Comparison of ENCODE assay signal across 18 cellular contexts in genomic region chr2:220227272-220227920, GRCh38.
DNase-seq lines count a peak whose midpoint lies in the region; ATAC-seq and TF ChIP-seq lines count a peak whose summit lies in the region.
"Had no signal": no experiment of that assay in that cellular context is flagged by ENCODE, and none has a peak within 500 bp of the region (broad histone marks: within the 10 kb centered on the region; RNA-seq: fewer than 3 reads in every experiment).

No MANE protein-coding gene starts in this region.

- DNase-seq in BJ (ENCODE audit: low read depth) (peak; percentile 89), PC-3 (peak; percentile 64), choroid plexus epithelial cell (ENCODE audit: low read depth) (peak; percentile 43), omental fat pad (ENCODE audit: low spot score) (no peak), nucleus accumbens (lab: John Stamatoyannopoulos, UW) (no peak), C1 segment of cervical spinal cord (lab: John Stamatoyannopoulos, UW) (no peak)
- DNase-seq in naive thymus-derived CD8-positive, alpha-beta T cell, result no peak
- DNase-seq: activated CD4-positive, alpha-beta T cell treated with anti-CD3 and anti-CD28 coated beads, Interleukin-2, amount 10 ng/mL, durations not matched to agents 7 days and 5 days; activated T-cell treated with anti-CD3 and anti-CD28 coated beads, Interleukin-2, amount 50 U/mL, for 4 hours; anterior cingulate cortex; CD4-positive, alpha-beta memory T cell; NCI-H187; NCI-H69; stimulated activated CD4-positive, alpha-beta T cell treated with anti-CD3 and anti-CD28 coated beads, Interleukin-2, amount 100 ng/mL, for 48 hours; T1000; upper lobe of left lung had no signal

- CTCF ChIA-PET in BJ (lab: Yijun Ruan, JAX), result no interaction called here
- CTCF ChIA-PET in PC-3 (lab: Charles Lee), result no interaction called here

- BruUV-seq in PC-3 (replicated peaks; lab: Mats Ljungman, UMichigan), result no TSS peak

- ATAC-seq in PC-3, result no peak
- peak; percentile 59 for ATAC-seq in omental fat pad (ENCODE audit: low FRiP score)
- no peak for ATAC-seq in HG02759 (IDR thresholded peaks at IDR 0.05; ENCODE audit: unreplicated experiment)
- no peak for ATAC-seq in naive thymus-derived CD8-positive, alpha-beta T cell
- ATAC-seq: activated T-cell treated with anti-CD3 and anti-CD28 coated beads, Interleukin-2, amount 50 U/mL, for 4 hours; gastroesophageal sphincter had no signal

- peaks cover 10% of the 10 kb centered on the region for H3F3A ChIP-seq in PC-3 (ENCODE audit: low read length, unreplicated experiment)

- H3K9me3 ChIP-seq in PC-3 (ENCODE audit: low read length), result no peaks in the 10 kb centered on the region
- H3K9me3 ChIP-seq: gastroesophageal sphincter, upper lobe of left lung had no signal

- H3K4me3 ChIP-seq in BJ (ENCODE audit: low read depth, low read length) (no peak overlapping the region), PC-3 (ENCODE audit: low read length) (peak overlapping the region; percentile 44; the same call in 1 of the 2 replicates), choroid plexus epithelial cell (ENCODE audit: low read depth, low read length) (no peak overlapping the region)
- H3K4me3 ChIP-seq: gastroesophageal sphincter, upper lobe of left lung had no signal

- no peak overlapping the region for H3K4me3 Mint-ChIP-seq in naive thymus-derived CD8-positive, alpha-beta T cell
- H3K4me3 Mint-ChIP-seq: activated CD4-positive, alpha-beta T cell treated with anti-CD3 and anti-CD28 coated beads, Interleukin-2, amount 10 ng/mL, durations not matched to agents 7 days and 5 days; activated T-cell treated with anti-CD3 and anti-CD28 coated beads, Interleukin-2, amount 50 U/mL, for 4 hours; CD4-positive, alpha-beta memory T cell had no signal

- H3K27me3 Mint-ChIP-seq in naive thymus-derived CD8-positive, alpha-beta T cell, result no peaks in the 10 kb centered on the region
- H3K27me3 Mint-ChIP-seq: activated CD4-positive, alpha-beta T cell treated with anti-CD3 and anti-CD28 coated beads, Interleukin-2, amount 10 ng/mL, durations not matched to agents 7 days and 5 days; CD4-positive, alpha-beta memory T cell had no signal

- H3K4me1 ChIP-seq in PC-3 (ENCODE audit: insufficient read depth, low read length), result peaks cover 70% of the 10 kb centered on the region
- H3K4me1 ChIP-seq: gastroesophageal sphincter, upper lobe of left lung had no signal

- intact Hi-C loops in PC-3 (cut with micrococcal nuclease), result loop anchor here (5.0 kb wide), 1 partner anchor 35 kb away; no protein-coding TSS in a partner anchor

- POLR2A ChIA-PET in BJ (lab: Charles Lee), result no interaction called here
- POLR2A ChIA-PET in PC-3 (lab: Charles Lee; ENCODE audit: unreplicated experiment), result no interaction called here
- POLR2A ChIA-PET in naive thymus-derived CD8-positive, alpha-beta T cell (lab: Charles Lee), result no interaction called here

- H3K4me1 Mint-ChIP-seq in naive thymus-derived CD8-positive, alpha-beta T cell, result no peaks in the 10 kb centered on the region
- H3K4me1 Mint-ChIP-seq: activated CD4-positive, alpha-beta T cell treated with anti-CD3 and anti-CD28 coated beads, Interleukin-2, amount 10 ng/mL, durations not matched to agents 7 days and 5 days; CD4-positive, alpha-beta memory T cell had no signal

- H3K27ac ChIP-seq in PC-3 (ENCODE audit: low read length), result peak overlapping the region; percentile 97
- H3K27ac ChIP-seq: gastroesophageal sphincter, upper lobe of left lung had no signal

- peak overlapping the region; percentile 64; the same call in 1 of the 2 replicates for H3K9ac ChIP-seq in PC-3 (ENCODE audit: low read length)

- H3K79me2 ChIP-seq in PC-3 (ENCODE audit: low read length), result 0 out of 2 replicates have a peak, but pooled peaks cover 4% of the 10 kb centered on the region

- no peak overlapping the region for H2AFZ ChIP-seq in PC-3 (ENCODE audit: low read length)

- H3K9me3 Mint-ChIP-seq in naive thymus-derived CD8-positive, alpha-beta T cell, result peaks cover 0 to 5% (median 0%) of the 10 kb centered on the region in 9 donors
- H3K9me3 Mint-ChIP-seq: activated CD4-positive, alpha-beta T cell treated with anti-CD3 and anti-CD28 coated beads, Interleukin-2, amount 10 ng/mL, durations not matched to agents 7 days and 5 days; activated T-cell treated with anti-CD3 and anti-CD28 coated beads, Interleukin-2, amount 50 U/mL, for 4 hours had no signal

- H4K20me1 ChIP-seq in PC-3 (ENCODE audit: low read length), result no peaks in the 10 kb centered on the region

- no peak overlapping the region for H3K27ac Mint-ChIP-seq in naive thymus-derived CD8-positive, alpha-beta T cell
- H3K27ac Mint-ChIP-seq: activated CD4-positive, alpha-beta T cell treated with anti-CD3 and anti-CD28 coated beads, Interleukin-2, amount 10 ng/mL, durations not matched to agents 7 days and 5 days; CD4-positive, alpha-beta memory T cell had no signal

- peak overlapping the region; percentile 79 for H3K4me2 ChIP-seq in PC-3 (ENCODE audit: low read length)

- H3K9me2 ChIP-seq in PC-3 (replicated peaks; ENCODE audit: low read length), result no peaks in the 10 kb centered on the region

- no peak for TF ChIP-seq CTCF in BJ (IDR thresholded peaks at IDR 0.05; ENCODE audit: insufficient read depth, low read depth, low read length)
- TF ChIP-seq CTCF in PC-3 (conservative IDR thresholded peaks at IDR 0.05; ENCODE audit: low read depth, low read length), result no peak
- TF ChIP-seq CTCF in choroid plexus epithelial cell (conservative IDR thresholded peaks at IDR 0.05; ENCODE audit: low read depth, low read length), result no peak
- no peak for TF ChIP-seq CTCF in omental fat pad (IDR thresholded peaks at IDR 0.05)

- H3K36me3 Mint-ChIP-seq in naive thymus-derived CD8-positive, alpha-beta T cell, result no peaks in the 10 kb centered on the region
- H3K36me3 Mint-ChIP-seq: CD4-positive, alpha-beta memory T cell had no signal

- H3K27me3 ChIP-seq in BJ (ENCODE audit: control insufficient read depth, insufficient read depth, low read length) (no peaks in the 10 kb centered on the region), PC-3 (ENCODE audit: low read length) (no peaks in the 10 kb centered on the region)
- H3K27me3 ChIP-seq: gastroesophageal sphincter, upper lobe of left lung had no signal

- no peaks in the 10 kb centered on the region for H3K36me3 ChIP-seq in BJ (ENCODE audit: control insufficient read depth, insufficient read depth, low read length)
- H3K36me3 ChIP-seq in PC-3 (ENCODE audit: low read depth, low read length), result no peaks in the 10 kb centered on the region
- H3K36me3 ChIP-seq: gastroesophageal sphincter, upper lobe of left lung had no signal

Comparison
In these comparisons a context has a peak if more than half of its experiments do, and no peak if none do; other contexts are left out.
1. DNase-seq: peak in BJ (single experiment), PC-3 (single experiment) and choroid plexus epithelial cell (single experiment); none in omental fat pad (single experiment), nucleus accumbens (0 of 56), C1 segment of cervical spinal cord (0 of 14) and naive thymus-derived CD8-positive, alpha-beta T cell (0 of 10).